Comparison of ENCODE assay signal across 8 cellular contexts in the genomic region with DNA sequence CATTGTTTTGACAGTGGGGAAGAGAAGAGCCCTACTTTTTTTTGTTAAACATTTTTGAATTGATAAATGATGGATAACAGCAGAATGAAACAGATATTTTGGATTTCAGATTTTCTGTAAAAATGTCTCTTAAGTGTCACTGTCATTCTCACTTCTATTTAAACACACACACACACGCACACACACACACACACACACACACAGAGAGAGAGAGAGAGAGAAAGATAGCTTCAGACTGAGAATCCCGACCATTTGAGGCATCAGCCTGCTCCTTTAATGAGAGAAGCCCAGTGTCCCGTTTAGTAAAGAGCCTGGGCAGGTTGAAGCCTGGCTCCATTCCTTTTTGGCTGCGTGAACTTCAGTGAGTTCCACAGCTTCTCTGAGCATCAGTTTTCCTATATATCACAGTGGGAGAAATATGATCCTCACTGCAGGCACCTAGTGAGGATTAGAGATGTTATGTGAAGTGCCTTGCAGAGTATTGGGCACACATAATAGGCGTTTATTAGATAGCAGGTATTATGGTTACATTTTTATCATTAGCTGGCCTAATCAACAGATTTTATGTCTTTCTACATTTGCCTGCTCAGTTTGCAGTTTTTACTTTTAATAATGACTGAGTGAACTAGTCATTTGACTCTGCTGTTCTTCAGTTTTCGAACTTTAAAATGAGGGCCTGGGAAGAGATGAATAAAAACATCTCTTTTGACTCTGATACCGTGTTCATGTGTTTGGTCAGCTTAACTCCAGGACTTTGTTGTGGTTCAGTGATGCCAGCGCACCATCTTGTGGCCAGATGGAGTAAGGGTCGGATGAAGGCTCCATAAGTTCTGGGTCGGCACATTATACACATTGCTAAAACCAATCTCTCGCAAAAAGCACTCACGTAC.
DNase-seq lines count a peak whose midpoint lies in the region; ATAC-seq and TF ChIP-seq lines count a peak whose summit lies in the region.

No MANE protein-coding gene starts in this region.

- intact Hi-C loops in activated CD4-positive, alpha-beta T cell treated with anti-CD3 and anti-CD28 coated beads, Interleukin-2, amount 10 ng/mL, durations not matched to agents 24 days and 14 days (cut with micrococcal nuclease), result loop anchor here (1.0 to 10.0 kb wide), 6 partner anchors 177 to 651 kb away; partner anchors contain the start of genes DBT, DPH5, RTCA and TRMT13

- no peaks in the 10 kb centered on the region for H3K9me3 ChIP-seq in CD4-positive, CD25-positive, alpha-beta regulatory T cell (ENCODE audit: control insufficient read depth in 2 of 2, low read length in 2 of 2)

- H3K27me3 Mint-ChIP-seq in CD4-positive, CD25-positive, alpha-beta regulatory T cell, result no peaks in the 10 kb centered on the region
- no peaks in the 10 kb centered on the region for H3K27me3 Mint-ChIP-seq in activated CD4-positive, alpha-beta T cell treated with anti-CD3 and anti-CD28 coated beads, Interleukin-2, amount 10 ng/mL, durations not matched to agents 24 days and 14 days
- H3K27me3 Mint-ChIP-seq in mesothelial cell of epicardium (ENCODE audit: low read depth), result no peaks in the 10 kb centered on the region

- TF ChIP-seq CTCF in mesothelial cell of epicardium (IDR thresholded peaks at IDR 0.05; ENCODE audit: unreplicated experiment), result peak; percentile 80

- peak overlapping the region; percentile 71 to 83 (median 75) for H3K27ac Mint-ChIP-seq in CD4-positive, CD25-positive, alpha-beta regulatory T cell
- peak overlapping the region; percentile 65 for H3K27ac Mint-ChIP-seq in activated CD4-positive, alpha-beta T cell treated with anti-CD3 and anti-CD28 coated beads, Interleukin-2, amount 10 ng/mL, durations not matched to agents 24 days and 14 days
- H3K27ac Mint-ChIP-seq in mesothelial cell of epicardium, result peak overlapping the region; percentile 74

- ATAC-seq in CD4-positive, CD25-positive, alpha-beta regulatory T cell (ENCODE audit: low read depth in 2 of 2), result peak; percentile 81
- ATAC-seq in GM19328 (IDR thresholded peaks at IDR 0.05; ENCODE audit: unreplicated experiment) (peak; percentile 74), HG03442 (IDR thresholded peaks at IDR 0.05; ENCODE audit: unreplicated experiment) (peak; percentile 89)

- no peaks in the 10 kb centered on the region for H3K27me3 ChIP-seq in CD4-positive, CD25-positive, alpha-beta regulatory T cell (ENCODE audit: control insufficient read depth, insufficient read depth, low read length)

- H3K9me3 Mint-ChIP-seq in CD4-positive, CD25-positive, alpha-beta regulatory T cell, result no peaks in the 10 kb centered on the region
- H3K9me3 Mint-ChIP-seq in activated CD4-positive, alpha-beta T cell treated with anti-CD3 and anti-CD28 coated beads, Interleukin-2, amount 10 ng/mL, durations not matched to agents 24 days and 14 days, result no peaks in the 10 kb centered on the region
- no peaks in the 10 kb centered on the region for H3K9me3 Mint-ChIP-seq in mesothelial cell of epicardium

- H3K36me3 ChIP-seq in CD4-positive, CD25-positive, alpha-beta regulatory T cell (ENCODE audit: control insufficient read depth, insufficient read depth, low read length), result peaks cover 25% of the 10 kb centered on the region

- H3K4me3 ChIP-seq in CD4-positive, CD25-positive, alpha-beta regulatory T cell (ENCODE audit: low read depth, low read length), result no peak overlapping the region

- peaks cover 28% of the 10 kb centered on the region for H3K4me1 ChIP-seq in CD4-positive, CD25-positive, alpha-beta regulatory T cell (ENCODE audit: control insufficient read depth, insufficient read depth, low read length, poor library complexity, severe bottlenecking)

- peaks cover 22% of the 10 kb centered on the region for H3K36me3 Mint-ChIP-seq in CD4-positive, CD25-positive, alpha-beta regulatory T cell
- H3K36me3 Mint-ChIP-seq in activated CD4-positive, alpha-beta T cell treated with anti-CD3 and anti-CD28 coated beads, Interleukin-2, amount 10 ng/mL, durations not matched to agents 24 days and 14 days (ENCODE audit: low read depth), result peaks cover 29% of the 10 kb centered on the region
- peaks cover 7% of the 10 kb centered on the region for H3K36me3 Mint-ChIP-seq in mesothelial cell of epicardium

- H3K27ac ChIP-seq in CD4-positive, CD25-positive, alpha-beta regulatory T cell (ENCODE audit: insufficient read depth, low read length, poor library complexity, severe bottlenecking), result no peak overlapping the region

- peak; percentile 49 to 86 (median 63) for DNase-seq in CD4-positive, CD25-positive, alpha-beta regulatory T cell
- peak; percentile 93 for DNase-seq in NCI-H510A treated with DMSO at 0.1 percent for 48 hours (lab: John Stamatoyannopoulos, UW)
- peak; percentile 89 for DNase-seq in activated CD4-positive, alpha-beta T cell treated with anti-CD3 and anti-CD28 coated beads, Interleukin-2, amount 10 ng/mL, durations not matched to agents 24 days and 14 days
- DNase-seq in effector CD4-positive, alpha-beta T cell, result peak; percentile 48
- DNase-seq in mesothelial cell of epicardium (ENCODE audit: low spot score in 2 of 2, unreplicated experiment in 2 of 2), result peak in 1 of 2 experiments; percentile 73
- DNase-seq in stimulated activated CD8-positive, alpha-beta memory T cell treated with anti-CD3 and anti-CD28 coated beads, Interleukin-4, amount 100 ng/mL, for 1 hour (ENCODE audit: low read depth in 2 of 2, low spot score in 1 of 2), result peak; percentile 32 to 42

- peaks cover 20 to 51% (median 38%) of the 10 kb centered on the region in 4 donors for H3K4me1 Mint-ChIP-seq in CD4-positive, CD25-positive, alpha-beta regulatory T cell
- peaks cover 37% of the 10 kb centered on the region for H3K4me1 Mint-ChIP-seq in activated CD4-positive, alpha-beta T cell treated with anti-CD3 and anti-CD28 coated beads, Interleukin-2, amount 10 ng/mL, durations not matched to agents 24 days and 14 days
- peaks cover 15% of the 10 kb centered on the region for H3K4me1 Mint-ChIP-seq in mesothelial cell of epicardium

- peak overlapping the region in 1 of 4 donors; percentile 42 for H3K4me3 Mint-ChIP-seq in CD4-positive, CD25-positive, alpha-beta regulatory T cell
- no peak overlapping the region for H3K4me3 Mint-ChIP-seq in activated CD4-positive, alpha-beta T cell treated with anti-CD3 and anti-CD28 coated beads, Interleukin-2, amount 10 ng/mL, durations not matched to agents 24 days and 14 days
- H3K4me3 Mint-ChIP-seq in mesothelial cell of epicardium, result no peak overlapping the region
